ENCODE assay signal across 20 cellular contexts in genomic region chr5:52685621-52686370, GRCh38.
DNase-seq lines count a peak whose midpoint lies in the region; ATAC-seq and TF ChIP-seq lines count a peak whose summit lies in the region.
"Had no signal": no experiment of that assay in that cellular context is flagged by ENCODE, and none has a peak within 500 bp of the region (broad histone marks: within the 10 kb centered on the region; RNA-seq: fewer than 3 reads in every experiment).

No MANE protein-coding gene starts in this region.

- no peak for TF ChIP-seq RAD21 in SK-N-SH (IDR thresholded peaks at IDR 0.05; ENCODE audit: low read length)

- H3K9me3 ChIP-seq in SK-N-SH (no peaks in the 10 kb centered on the region), PC-3 (ENCODE audit: low read length) (no peaks in the 10 kb centered on the region), parathyroid adenoma (ENCODE audit: control insufficient read depth, low read length) (no peaks in the 10 kb centered on the region)
- H3K9me3 ChIP-seq: BLaER1, Peyer's patch had no signal

- POLR2A ChIA-PET in SK-N-SH (lab: Yijun Ruan, JAX), result interaction anchor here (0.6 to 0.9 kb wide), 2 partner anchors 10 to 183 kb away, joined by 3 read pairs; no protein-coding TSS in a partner anchor
- POLR2A ChIA-PET in PC-3 (lab: Charles Lee; ENCODE audit: unreplicated experiment), result no interaction called here

- CTCF ChIA-PET in SK-N-SH (lab: Yijun Ruan, JAX), result interaction anchor here (0.6 to 1.2 kb wide), 6 partner anchors 21 to 1359 kb away, joined by 3 to 4 read pairs (median 3); no protein-coding TSS in a partner anchor
- CTCF ChIA-PET in PC-3 (lab: Charles Lee), result no interaction called here

- H3K9me2 ChIP-seq in SK-N-SH (no peaks in the 10 kb centered on the region), PC-3 (replicated peaks; ENCODE audit: low read length) (no peaks in the 10 kb centered on the region)

- H3K36me3 ChIP-seq in SK-N-SH (replicated peaks in 1 of 2; ENCODE audit: control insufficient read depth in 1 of 2, insufficient read depth in 2 of 2, low read length in 1 of 2) (no peaks in the 10 kb centered on the region), PC-3 (ENCODE audit: low read depth, low read length) (no peaks in the 10 kb centered on the region), parathyroid adenoma (ENCODE audit: control insufficient read depth, insufficient read depth, low read length) (no peaks in the 10 kb centered on the region)
- H3K36me3 ChIP-seq: BLaER1, Peyer's patch had no signal

- H3K27me3 ChIP-seq in SK-N-SH (ENCODE audit: insufficient read depth), result no peaks in the 10 kb centered on the region
- no peaks in the 10 kb centered on the region for H3K27me3 ChIP-seq in PC-3 (ENCODE audit: low read length)
- H3K27me3 ChIP-seq in parathyroid adenoma (ENCODE audit: control insufficient read depth, insufficient read depth, low read length), result no peaks in the 10 kb centered on the region
- H3K27me3 ChIP-seq: BLaER1, Peyer's patch had no signal

- H3F3A ChIP-seq in SK-N-SH (replicated peaks; ENCODE audit: insufficient read depth) (peaks cover 6% of the 10 kb centered on the region), PC-3 (ENCODE audit: low read length, unreplicated experiment) (no peaks in the 10 kb centered on the region)

- peaks cover 2 to 6% of the 10 kb centered on the region in 2 experiments; a peak in 3 of 4 replicates for H3K4me1 ChIP-seq in SK-N-SH (ENCODE audit: control insufficient read depth in 1 of 2, insufficient read depth in 2 of 2, low read depth in 1 of 2, low read length in 1 of 2)
- no peaks in the 10 kb centered on the region for H3K4me1 ChIP-seq in PC-3 (ENCODE audit: insufficient read depth, low read length)
- peaks cover 9% of the 10 kb centered on the region for H3K4me1 ChIP-seq in parathyroid adenoma
- H3K4me1 ChIP-seq: BLaER1, Peyer's patch had no signal

- no peak overlapping the region for H3K4me2 ChIP-seq in SK-N-SH
- H3K4me2 ChIP-seq in PC-3 (ENCODE audit: low read length), result no peak overlapping the region
- H3K4me2 ChIP-seq in parathyroid adenoma (ENCODE audit: low read length), result no peak overlapping the region
- H3K4me2 ChIP-seq: BLaER1 had no signal

- TF ChIP-seq EP300 in SK-N-SH (IDR thresholded peaks at IDR 0.05; ENCODE audit: borderline replicate concordance in 1 of 2, low read depth in 1 of 2, low read length in 1 of 2), result no peak

- ATAC-seq in SK-N-SH treated with all-trans-retinoic acid at 6 μM for 48 hours (no peak), PC-3 (no peak), HG03039 (IDR thresholded peaks at IDR 0.05; ENCODE audit: unreplicated experiment) (no peak)
- ATAC-seq: CD8-positive, alpha-beta T cell had no signal

- 65% methylated on average over 4 of the region's 4 CpGs for WGBS in SK-N-SH (ENCODE audit: low lambda C conversion rate)

- no peaks in the 10 kb centered on the region for H3K79me2 ChIP-seq in SK-N-SH (ENCODE audit: insufficient read depth)
- no peaks in the 10 kb centered on the region for H3K79me2 ChIP-seq in PC-3 (ENCODE audit: low read length)
- H3K79me2 ChIP-seq in parathyroid adenoma, result peaks cover 2% of the 10 kb centered on the region

- DNase-seq in SK-N-SH, result no peak
- DNase-seq in PC-3, result peak; percentile 3
- peak; percentile 61 for DNase-seq in foreskin melanocyte
- DNase-seq in NCI-H2171 (lab: John Stamatoyannopoulos, UW), result no peak
- no peak for DNase-seq in NCI-H187 (lab: John Stamatoyannopoulos, UW)
- DNase-seq: 8988T; CD8-positive, alpha-beta T cell; DMS79 treated with DMSO at 0.1 percent for 48 hours; GDM1; H7; NCI-H1417 treated with DMSO at 0.1 percent for 48 hours; NCI-H2029 treated with DMSO at 0.1 percent for 48 hours; NCI-H2227 treated with DMSO at 0.1 percent for 48 hours; NCI-H524; Peyer's patch; SHP77 had no signal

- H3K9ac ChIP-seq in SK-N-SH (no peak overlapping the region), PC-3 (ENCODE audit: low read length) (no peak overlapping the region), parathyroid adenoma (no peak overlapping the region)
- H3K9ac ChIP-seq: BLaER1 had no signal

- H3K27ac ChIP-seq in SK-N-SH (ENCODE audit: low read depth in 2 of 2, low read length in 1 of 2) (no peak overlapping the region), PC-3 (ENCODE audit: low read length) (no peak overlapping the region), parathyroid adenoma (no peak overlapping the region)
- H3K27ac ChIP-seq: BLaER1, Peyer's patch had no signal

- H4K20me1 ChIP-seq in SK-N-SH (ENCODE audit: insufficient read depth) (no peaks in the 10 kb centered on the region), PC-3 (ENCODE audit: low read length) (no peaks in the 10 kb centered on the region)
- H4K20me1 ChIP-seq: BLaER1 had no signal

- H2AFZ ChIP-seq in SK-N-SH (ENCODE audit: low read depth) (no peak overlapping the region), PC-3 (ENCODE audit: low read length) (no peak overlapping the region), parathyroid adenoma (peak overlapping the region; percentile 24)

- intact Hi-C loops in PC-3 (cut with micrococcal nuclease), result no loop called here

- no peak overlapping the region for H3K4me3 ChIP-seq in SK-N-SH (ENCODE audit: low read depth in 2 of 2, low read length in 1 of 2)
- H3K4me3 ChIP-seq in PC-3 (ENCODE audit: low read length), result no peak overlapping the region
- no peak overlapping the region for H3K4me3 ChIP-seq in parathyroid adenoma (ENCODE audit: low read depth, low read length)
- H3K4me3 ChIP-seq: BLaER1, Peyer's patch had no signal

- no TSS peak for BruUV-seq in PC-3 (replicated peaks; lab: Mats Ljungman, UMichigan)

- TF ChIP-seq CTCF in SK-N-SH (IDR thresholded peaks at IDR 0.05), result no peak
- no peak for TF ChIP-seq CTCF in PC-3 (conservative IDR thresholded peaks at IDR 0.05; ENCODE audit: low read depth, low read length)
- TF ChIP-seq CTCF in parathyroid adenoma (IDR thresholded peaks at IDR 0.05), result no peak

TF ChIP-seq in SK-N-SH, 30 proteins besides CTCF, POLR2A, EP300 and RAD21:
- TF ChIP-seq REST (IDR thresholded peaks at IDR 0.05; ENCODE audit: low read depth, low read length) (peak; percentile 93), JUND (IDR thresholded peaks at IDR 0.05) (no peak)
TF ChIP-seq in SK-N-SH: peak in this region for 1.

TF ChIP-seq in SK-N-SH treated with all-trans-retinoic acid at 6 μM for 48 hours, 23 proteins besides CTCF, POLR2A, EP300 and RAD21:
- TF ChIP-seq RARB (CRISPR knock-in tag; IDR thresholded peaks at IDR 0.05), result no peak

Comparison
In these comparisons a context has a peak if more than half of its experiments do, and no peak if none do; other contexts are left out.
1. DNase-seq: peak in PC-3 (single experiment) and foreskin melanocyte (single experiment); none in SK-N-SH (single experiment), NCI-H2171 (single experiment) and NCI-H187 (0 of 2).